ENCODE assay signal across 39 cellular contexts in genomic region chr1:225944387-225944786, GRCh38. TPM values are rescaled to one million over a fixed set of nuclear protein-coding genes. Genes with fewer than 3 reads are reported as not detected.
A peak's percentile ranks its signal among the peaks of the same experiment; 100 is the strongest.
DNase-seq lines count a peak whose midpoint lies in the region; ATAC-seq, FAIRE-seq and TF ChIP-seq lines count a peak whose summit lies in the region.
"Had no signal": no experiment of that assay in that cellular context is flagged by ENCODE, and none has a peak within 500 bp of the region (broad histone marks: within the 10 kb centered on the region; RNA-seq: fewer than 3 reads in every experiment).

No MANE protein-coding gene starts in this region.

- peak overlapping the region; percentile 8; the same call in 1 of the 2 replicates for H3K27ac ChIP-seq in KMS-11
- H3K27ac ChIP-seq: esophagus squamous epithelium, foreskin keratinocyte, lower lobe of right lung, pancreas, SJCRH30, suprapubic skin, upper lobe of left lung, WERI-Rb-1 had no signal

- H3K4me3 Mint-ChIP-seq in naive thymus-derived CD8-positive, alpha-beta T cell, result peak overlapping the region in 7 of 10 donors; percentile 7 to 73 (median 68)
- H3K4me3 Mint-ChIP-seq in progenitor cell of endocrine pancreas (ENCODE audit: low read depth), result no peak overlapping the region
- H3K4me3 Mint-ChIP-seq: activated naive CD8-positive, alpha-beta T cell treated with anti-CD3 and anti-CD28 coated beads for 36 hours had no signal

- no peak overlapping the region for H3K9ac ChIP-seq in KMS-11

- H3K27me3 Mint-ChIP-seq in naive thymus-derived CD8-positive, alpha-beta T cell, result peaks cover 0 to 3% (median 0%) of the 10 kb centered on the region in 5 donors
- peaks cover 56% of the 10 kb centered on the region for H3K27me3 Mint-ChIP-seq in progenitor cell of endocrine pancreas
- H3K27me3 Mint-ChIP-seq: activated naive CD8-positive, alpha-beta T cell treated with anti-CD3 and anti-CD28 coated beads for 36 hours had no signal

- no peaks in the 10 kb centered on the region for H4K20me1 ChIP-seq in KMS-11 (ENCODE audit: insufficient read depth)

- ATAC-seq in naive thymus-derived CD8-positive, alpha-beta T cell, result no peak
- no peak for ATAC-seq in GM21390 (IDR thresholded peaks at IDR 0.05; ENCODE audit: unreplicated experiment)
- ATAC-seq: foreskin keratinocyte, lower lobe of right lung, pancreas had no signal

- peak overlapping the region; percentile 43; the same call in 1 of the 2 replicates for H3K4me2 ChIP-seq in KMS-11

- H3K27ac Mint-ChIP-seq in naive thymus-derived CD8-positive, alpha-beta T cell, result peak overlapping the region in 5 of 10 donors; percentile 42 to 91 (median 73)
- H3K27ac Mint-ChIP-seq in progenitor cell of endocrine pancreas, result no peak overlapping the region
- H3K27ac Mint-ChIP-seq: activated naive CD8-positive, alpha-beta T cell treated with anti-CD3 and anti-CD28 coated beads for 36 hours had no signal

- FAIRE-seq in GM12891 (lab: Jason Lieb, UNC) (peak; percentile 13), bronchial epithelial cell (lab: Jason Lieb, UNC) (no peak)
- FAIRE-seq: astrocyte, endometrium, pancreas had no signal

- no peaks in the 10 kb centered on the region for H3K79me2 ChIP-seq in KMS-11 (ENCODE audit: insufficient read depth, low read depth)

- H3K4me1 ChIP-seq in KMS-11 (ENCODE audit: low read depth, poor library complexity, severe bottlenecking), result peaks cover 59% of the 10 kb centered on the region
- H3K4me1 ChIP-seq: foreskin keratinocyte, pancreas had no signal

- POLR2A ChIA-PET in naive thymus-derived CD8-positive, alpha-beta T cell (lab: Charles Lee), result interaction anchor here (0.6 to 2.7 kb wide), 8 partner anchors 10 to 167 kb away, joined by 3 to 12 read pairs (median 4); partner anchors contain the start of genes PYCR2, SRP9 and TMEM63A

- peak overlapping the region; percentile 47; the same call in 1 of the 2 replicates for H2AFZ ChIP-seq in KMS-11 (ENCODE audit: low read depth)

- no peak for TF ChIP-seq POLR2A in GM12891 (IDR thresholded peaks at IDR 0.05; ENCODE audit: low read depth, low read length)

- TF ChIP-seq CTCF in KMS-11 (conservative IDR thresholded peaks at IDR 0.05; ENCODE audit: low read depth, low read length) (no peak), bronchial epithelial cell (IDR thresholded peaks at IDR 0.05; ENCODE audit: insufficient read depth, low read length, severe bottlenecking) (no peak), progenitor cell of endocrine pancreas (IDR thresholded peaks at IDR 0.05; ENCODE audit: unreplicated experiment) (no peak)

- DNase-seq in GM12891 (ENCODE audit: insufficient read length, low spot score) (no peak), bronchial epithelial cell (ENCODE audit: low read depth) (peak; percentile 13), NCI-H2196 (lab: John Stamatoyannopoulos, UW; ENCODE audit: unreplicated experiment) (no peak), T-helper 9 cell (no peak), progenitor cell of endocrine pancreas (ENCODE audit: low spot score, unreplicated experiment) (no peak)
- no peak for DNase-seq in naive thymus-derived CD8-positive, alpha-beta T cell
- DNase-seq: ACHN; activated CD4-positive, alpha-beta T cell treated with anti-CD3 and anti-CD28 coated beads for 48 hours; activated gamma-delta T cell; activated naive CD8-positive, alpha-beta T cell treated with anti-CD3 and anti-CD28 coated beads for 36 hours; activated T-cell treated with anti-CD3 and anti-CD28 coated beads, Interleukin-2, amount 50 U/mL, for 1 hour; C1 segment of cervical spinal cord; dermis blood vessel endothelial cell; DMS153; esophagus squamous epithelium; foreskin keratinocyte; head of caudate nucleus; lower lobe of right lung; mucosa of descending colon; NCI-H1417 treated with DMSO at 0.1 percent for 48 hours; NCI-H2081; NCI-H748 treated with DMSO at 0.1 percent for 48 hours; pancreas; SJCRH30; stimulated activated naive CD4-positive, alpha-beta T cell treated with Interleukin-2 at 50 U/mL for 16 hours; SW 1271; T1000; WERI-Rb-1 had no signal

- no peak overlapping the region for H3K4me3 ChIP-seq in KMS-11 (IDR thresholded peaks at IDR 0.05; ENCODE audit: insufficient read depth, low read depth, low read length)
- no peak overlapping the region for H3K4me3 ChIP-seq in bronchial epithelial cell (ENCODE audit: low read depth, low read length)
- H3K4me3 ChIP-seq: esophagus squamous epithelium, lower lobe of right lung, mucosa of descending colon, pancreas, SJCRH30, skin epidermis, suprapubic skin, upper lobe of left lung had no signal

- H3K27me3 ChIP-seq in KMS-11 (ENCODE audit: insufficient read depth, low read depth) (no peaks in the 10 kb centered on the region), bronchial epithelial cell (ENCODE audit: control insufficient read depth, insufficient read depth, low read length) (peaks cover 3% of the 10 kb centered on the region)
- H3K27me3 ChIP-seq: pancreas, SJCRH30, suprapubic skin, upper lobe of left lung had no signal

- H3K4me1 Mint-ChIP-seq in naive thymus-derived CD8-positive, alpha-beta T cell, result peaks cover 10 to 22% (median 17%) of the 10 kb centered on the region in 4 donors
- peaks cover 10% of the 10 kb centered on the region for H3K4me1 Mint-ChIP-seq in progenitor cell of endocrine pancreas (ENCODE audit: low read depth)

- H3K36me3 Mint-ChIP-seq in naive thymus-derived CD8-positive, alpha-beta T cell, result no peaks in the 10 kb centered on the region
- no peaks in the 10 kb centered on the region for H3K36me3 Mint-ChIP-seq in progenitor cell of endocrine pancreas (ENCODE audit: insufficient read depth)
- H3K36me3 Mint-ChIP-seq: activated naive CD8-positive, alpha-beta T cell treated with anti-CD3 and anti-CD28 coated beads for 36 hours had no signal

- H3K9me3 Mint-ChIP-seq in naive thymus-derived CD8-positive, alpha-beta T cell, result no peaks in the 10 kb centered on the region
- no peaks in the 10 kb centered on the region for H3K9me3 Mint-ChIP-seq in progenitor cell of endocrine pancreas (ENCODE audit: low read depth)
- H3K9me3 Mint-ChIP-seq: activated naive CD8-positive, alpha-beta T cell treated with anti-CD3 and anti-CD28 coated beads for 36 hours had no signal

- H3K36me3 ChIP-seq in KMS-11 (ENCODE audit: insufficient read depth), result no peaks in the 10 kb centered on the region
- H3K36me3 ChIP-seq in bronchial epithelial cell (ENCODE audit: control insufficient read depth, insufficient read depth, low read length), result no peaks in the 10 kb centered on the region
- H3K36me3 ChIP-seq: esophagus squamous epithelium, lower lobe of right lung, pancreas, SJCRH30, suprapubic skin, upper lobe of left lung, WERI-Rb-1 had no signal

TF ChIP-seq in GM12891, 5 proteins besides CTCF, POLR2A, EP300 and RAD21:
- no peak for TF ChIP-seq TAF1 (IDR thresholded peaks at IDR 0.05; ENCODE audit: low read depth, low read length)
- TF ChIP-seq PAX5 (IDR thresholded peaks at IDR 0.05; ENCODE audit: insufficient read depth, low read length, severe bottlenecking), result no peak
- no peak for TF ChIP-seq SPI1 (IDR thresholded peaks at IDR 0.05; ENCODE audit: low read depth, low read length)
- no peak for TF ChIP-seq POU2F2 (IDR thresholded peaks at IDR 0.05; ENCODE audit: low read depth, low read length)
- no peak for TF ChIP-seq POLR2AphosphoS5 (IDR thresholded peaks at IDR 0.05; ENCODE audit: low read depth, low read length)

RNA-seq across cellular contexts. Expression of gene LEFTY2, which starts 3.4 kb away (rescaled TPM):
- polyA plus RNA-seq in GM12891 (2012; ENCODE audit: low read depth, missing spikeins), result not detected
- not detected in 2 replicates for total RNA-seq in bronchial epithelial cell
- not detected for total RNA-seq in naive thymus-derived CD8-positive, alpha-beta T cell
- polyA plus RNA-seq in naive thymus-derived CD8-positive, alpha-beta T cell, result under 1 TPM; 0.19 to 0.75 (median 0.64) TPM
- total RNA-seq in progenitor cell of endocrine pancreas, result 0.22 and 0.51 TPM in 2 replicates
- total RNA-seq: activated CD8-positive, alpha-beta memory T cell treated with anti-CD3 and anti-CD28 coated beads for 36 hours; activated naive CD8-positive, alpha-beta T cell treated with anti-CD3 and anti-CD28 coated beads for 36 hours; esophagus squamous epithelium; foreskin keratinocyte; HT1080; RPMI7951 had no signal
- polyA plus RNA-seq: foreskin keratinocyte, neural cell had no signal

RNA-seq across cellular contexts. Expression of gene PYCR2, which starts 20.3 kb away (rescaled TPM):
- 74.3 TPM for polyA plus RNA-seq in GM12891 (2012; ENCODE audit: low read depth, missing spikeins)
- 19.5 and 35.3 TPM in 2 replicates for total RNA-seq in bronchial epithelial cell
- total RNA-seq in naive thymus-derived CD8-positive, alpha-beta T cell, result 100 to 1,000 TPM; 132 to 153 TPM
- polyA plus RNA-seq in naive thymus-derived CD8-positive, alpha-beta T cell, result 100 to 1,000 TPM in 2 of 3 donors, 10 to 100 TPM in 1; 75.0 to 152 (median 121) TPM
- total RNA-seq in progenitor cell of endocrine pancreas, result 54.5 and 54.8 TPM in 2 replicates

RNA-seq across cellular contexts. Expression of gene SDE2, which starts 54.8 kb away (rescaled TPM):
- 4.6 TPM for polyA plus RNA-seq in GM12891 (2012; ENCODE audit: low read depth, missing spikeins)
- total RNA-seq in bronchial epithelial cell (41.1 and 46.1 TPM in 2 replicates), progenitor cell of endocrine pancreas (15.0 and 15.1 TPM in 2 replicates)
- total RNA-seq in naive thymus-derived CD8-positive, alpha-beta T cell, result 10 to 100 TPM; 21.7 to 22.5 TPM
- polyA plus RNA-seq in naive thymus-derived CD8-positive, alpha-beta T cell, result 10 to 100 TPM in 1 of 3 donors, 1 to 10 TPM in 2; 5.1 to 12.0 (median 7.2) TPM

RNA-seq across cellular contexts. Expression of gene LEFTY1, which starts 55.4 kb away (rescaled TPM):
- 0.06 TPM for polyA plus RNA-seq in GM12891 (2012; ENCODE audit: low read depth, missing spikeins)
- not detected in 2 replicates for total RNA-seq in bronchial epithelial cell
- not detected for total RNA-seq in naive thymus-derived CD8-positive, alpha-beta T cell
- polyA plus RNA-seq in naive thymus-derived CD8-positive, alpha-beta T cell, result under 1 TPM in 1 of 3 donors, not detected in 2; 0.22 TPM
- 22.9 and 26.0 TPM in 2 replicates for total RNA-seq in progenitor cell of endocrine pancreas
- total RNA-seq: activated CD8-positive, alpha-beta memory T cell treated with anti-CD3 and anti-CD28 coated beads for 36 hours; dermis blood vessel endothelial cell; esophagus squamous epithelium; foreskin keratinocyte; HT1080; lower lobe of right lung; RPMI7951; suprapubic skin had no signal
- polyA plus RNA-seq: foreskin keratinocyte had no signal
